ENCODE assay signal across 2 cellular contexts in the genomic region with DNA sequence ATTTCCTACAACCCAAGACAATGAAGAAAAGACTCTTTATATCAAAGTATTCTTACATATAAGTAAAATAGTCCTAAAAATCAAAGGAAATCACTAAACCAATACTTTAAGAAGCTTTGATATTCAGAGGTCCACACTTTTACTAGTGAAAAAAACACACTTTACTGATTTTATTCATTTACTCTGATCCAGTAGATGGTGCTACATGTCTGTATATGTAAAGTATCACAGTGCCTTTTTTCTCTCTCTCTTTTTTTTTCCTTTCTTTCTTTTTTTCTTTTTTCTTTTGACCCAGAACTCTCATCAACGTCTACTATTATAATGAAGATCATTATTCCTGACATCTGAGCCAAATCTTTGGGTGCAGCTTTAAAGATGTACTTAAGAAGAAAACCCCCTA.
TF ChIP-seq lines count a peak whose summit lies in the region.

No MANE protein-coding gene starts in this region.

TF ChIP-seq in GM23338, 12 proteins besides CTCF, POLR2A, EP300 and RAD21:
- TF ChIP-seq, protein P1, sequence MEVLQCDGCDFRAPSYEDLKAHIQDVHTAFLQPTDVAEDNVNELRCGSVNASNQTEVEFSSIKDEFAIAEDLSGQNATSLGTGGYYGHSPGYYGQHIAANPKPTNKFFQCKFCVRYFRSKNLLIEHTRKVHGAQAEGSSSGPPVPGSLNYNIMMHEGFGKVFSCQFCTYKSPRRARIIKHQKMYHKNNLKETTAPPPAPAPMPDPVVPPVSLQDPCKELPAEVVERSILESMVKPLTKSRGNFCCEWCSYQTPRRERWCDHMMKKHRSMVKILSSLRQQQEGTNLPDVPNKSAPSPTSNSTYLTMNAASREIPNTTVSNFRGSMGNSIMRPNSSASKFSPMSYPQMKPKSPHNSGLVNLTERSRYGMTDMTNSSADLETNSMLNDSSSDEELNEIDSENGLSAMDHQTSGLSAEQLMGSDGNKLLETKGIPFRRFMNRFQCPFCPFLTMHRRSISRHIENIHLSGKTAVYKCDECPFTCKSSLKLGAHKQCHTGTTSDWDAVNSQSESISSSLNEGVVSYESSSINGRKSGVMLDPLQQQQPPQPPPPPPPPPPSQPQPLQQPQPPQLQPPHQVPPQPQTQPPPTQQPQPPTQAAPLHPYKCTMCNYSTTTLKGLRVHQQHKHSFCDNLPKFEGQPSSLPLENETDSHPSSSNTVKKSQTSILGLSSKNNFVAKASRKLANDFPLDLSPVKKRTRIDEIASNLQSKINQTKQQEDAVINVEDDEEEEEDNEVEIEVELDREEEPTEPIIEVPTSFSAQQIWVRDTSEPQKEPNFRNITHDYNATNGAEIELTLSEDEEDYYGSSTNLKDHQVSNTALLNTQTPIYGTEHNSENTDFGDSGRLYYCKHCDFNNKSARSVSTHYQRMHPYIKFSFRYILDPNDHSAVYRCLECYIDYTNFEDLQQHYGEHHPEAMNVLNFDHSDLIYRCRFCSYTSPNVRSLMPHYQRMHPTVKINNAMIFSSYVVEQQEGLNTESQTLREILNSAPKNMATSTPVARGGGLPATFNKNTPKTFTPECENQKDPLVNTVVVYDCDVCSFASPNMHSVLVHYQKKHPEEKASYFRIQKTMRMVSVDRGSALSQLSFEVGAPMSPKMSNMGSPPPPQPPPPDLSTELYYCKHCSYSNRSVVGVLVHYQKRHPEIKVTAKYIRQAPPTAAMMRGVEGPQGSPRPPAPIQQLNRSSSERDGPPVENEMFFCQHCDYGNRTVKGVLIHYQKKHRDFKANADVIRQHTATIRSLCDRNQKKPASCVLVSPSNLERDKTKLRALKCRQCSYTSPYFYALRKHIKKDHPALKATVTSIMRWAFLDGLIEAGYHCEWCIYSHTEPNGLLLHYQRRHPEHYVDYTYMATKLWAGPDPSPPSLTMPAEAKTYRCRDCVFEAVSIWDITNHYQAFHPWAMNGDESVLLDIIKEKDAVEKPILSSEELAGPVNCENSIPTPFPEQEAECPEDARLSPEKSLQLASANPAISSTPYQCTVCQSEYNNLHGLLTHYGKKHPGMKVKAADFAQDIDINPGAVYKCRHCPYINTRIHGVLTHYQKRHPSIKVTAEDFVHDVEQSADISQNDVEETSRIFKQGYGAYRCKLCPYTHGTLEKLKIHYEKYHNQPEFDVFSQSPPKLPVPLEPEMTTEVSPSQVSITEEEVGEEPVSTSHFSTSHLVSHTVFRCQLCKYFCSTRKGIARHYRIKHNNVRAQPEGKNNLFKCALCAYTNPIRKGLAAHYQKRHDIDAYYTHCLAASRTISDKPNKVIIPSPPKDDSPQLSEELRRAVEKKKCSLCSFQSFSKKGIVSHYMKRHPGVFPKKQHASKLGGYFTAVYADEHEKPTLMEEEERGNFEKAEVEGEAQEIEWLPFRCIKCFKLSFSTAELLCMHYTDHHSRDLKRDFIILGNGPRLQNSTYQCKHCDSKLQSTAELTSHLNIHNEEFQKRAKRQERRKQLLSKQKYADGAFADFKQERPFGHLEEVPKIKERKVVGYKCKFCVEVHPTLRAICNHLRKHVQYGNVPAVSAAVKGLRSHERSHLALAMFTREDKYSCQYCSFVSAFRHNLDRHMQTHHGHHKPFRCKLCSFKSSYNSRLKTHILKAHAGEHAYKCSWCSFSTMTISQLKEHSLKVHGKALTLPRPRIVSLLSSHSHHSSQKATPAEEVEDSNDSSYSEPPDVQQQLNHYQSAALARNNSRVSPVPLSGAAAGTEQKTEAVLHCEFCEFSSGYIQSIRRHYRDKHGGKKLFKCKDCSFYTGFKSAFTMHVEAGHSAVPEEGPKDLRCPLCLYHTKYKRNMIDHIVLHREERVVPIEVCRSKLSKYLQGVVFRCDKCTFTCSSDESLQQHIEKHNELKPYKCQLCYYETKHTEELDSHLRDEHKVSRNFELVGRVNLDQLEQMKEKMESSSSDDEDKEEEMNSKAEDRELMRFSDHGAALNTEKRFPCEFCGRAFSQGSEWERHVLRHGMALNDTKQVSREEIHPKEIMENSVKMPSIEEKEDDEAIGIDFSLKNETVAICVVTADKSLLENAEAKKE (CRISPR knock-in tag; IDR thresholded peaks at IDR 0.05), result no peak
- TF ChIP-seq, protein P2, sequence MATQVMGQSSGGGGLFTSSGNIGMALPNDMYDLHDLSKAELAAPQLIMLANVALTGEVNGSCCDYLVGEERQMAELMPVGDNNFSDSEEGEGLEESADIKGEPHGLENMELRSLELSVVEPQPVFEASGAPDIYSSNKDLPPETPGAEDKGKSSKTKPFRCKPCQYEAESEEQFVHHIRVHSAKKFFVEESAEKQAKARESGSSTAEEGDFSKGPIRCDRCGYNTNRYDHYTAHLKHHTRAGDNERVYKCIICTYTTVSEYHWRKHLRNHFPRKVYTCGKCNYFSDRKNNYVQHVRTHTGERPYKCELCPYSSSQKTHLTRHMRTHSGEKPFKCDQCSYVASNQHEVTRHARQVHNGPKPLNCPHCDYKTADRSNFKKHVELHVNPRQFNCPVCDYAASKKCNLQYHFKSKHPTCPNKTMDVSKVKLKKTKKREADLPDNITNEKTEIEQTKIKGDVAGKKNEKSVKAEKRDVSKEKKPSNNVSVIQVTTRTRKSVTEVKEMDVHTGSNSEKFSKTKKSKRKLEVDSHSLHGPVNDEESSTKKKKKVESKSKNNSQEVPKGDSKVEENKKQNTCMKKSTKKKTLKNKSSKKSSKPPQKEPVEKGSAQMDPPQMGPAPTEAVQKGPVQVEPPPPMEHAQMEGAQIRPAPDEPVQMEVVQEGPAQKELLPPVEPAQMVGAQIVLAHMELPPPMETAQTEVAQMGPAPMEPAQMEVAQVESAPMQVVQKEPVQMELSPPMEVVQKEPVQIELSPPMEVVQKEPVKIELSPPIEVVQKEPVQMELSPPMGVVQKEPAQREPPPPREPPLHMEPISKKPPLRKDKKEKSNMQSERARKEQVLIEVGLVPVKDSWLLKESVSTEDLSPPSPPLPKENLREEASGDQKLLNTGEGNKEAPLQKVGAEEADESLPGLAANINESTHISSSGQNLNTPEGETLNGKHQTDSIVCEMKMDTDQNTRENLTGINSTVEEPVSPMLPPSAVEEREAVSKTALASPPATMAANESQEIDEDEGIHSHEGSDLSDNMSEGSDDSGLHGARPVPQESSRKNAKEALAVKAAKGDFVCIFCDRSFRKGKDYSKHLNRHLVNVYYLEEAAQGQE (IDR thresholded peaks at IDR 0.05; ENCODE audit: unreplicated experiment), result no peak
- no peak for TF ChIP-seq ZNF114 (CRISPR knock-in tag; IDR thresholded peaks at IDR 0.05)
- no peak for TF ChIP-seq EZH2 (IDR thresholded peaks at IDR 0.05; ENCODE audit: low read depth, unreplicated experiment)
- TF ChIP-seq ZNF331 (CRISPR knock-in tag; IDR thresholded peaks at IDR 0.05; ENCODE audit: low read depth), result no peak
- no peak for TF ChIP-seq POLR2AphosphoS5 (IDR thresholded peaks at IDR 0.05; ENCODE audit: low read depth)
- no peak for TF ChIP-seq JUNB (IDR thresholded peaks at IDR 0.05; ENCODE audit: unreplicated experiment)
- TF ChIP-seq EZH2phosphoT487 (IDR thresholded peaks at IDR 0.05; ENCODE audit: unreplicated experiment), result no peak
- TF ChIP-seq NANOG (IDR thresholded peaks at IDR 0.05; ENCODE audit: borderline replicate concordance), result no peak
- TF ChIP-seq CREB1 (CRISPR knock-in tag; IDR thresholded peaks at IDR 0.05; ENCODE audit: low read depth), result no peak
TF ChIP-seq in GM23338: peak in this region for 0.

TF ChIP-seq in H1, 55 proteins besides CTCF, POLR2A, EP300 and RAD21:
- TF ChIP-seq GABPA (IDR thresholded peaks at IDR 0.05; ENCODE audit: borderline replicate concordance, insufficient read depth, low read length) (no peak), KDM4A (IDR thresholded peaks at IDR 0.05; ENCODE audit: low read depth, low read length, severe bottlenecking) (no peak), SIRT6 (IDR thresholded peaks at IDR 0.05; ENCODE audit: low read length) (no peak), SP4 (IDR thresholded peaks at IDR 0.05; ENCODE audit: low read length) (no peak), RXRA (IDR thresholded peaks at IDR 0.05; ENCODE audit: insufficient read depth, low read depth, low read length) (no peak), CBX8 (IDR thresholded peaks at IDR 0.05; ENCODE audit: borderline replicate concordance, low read depth, low read length) (no peak), SUZ12 (IDR thresholded peaks at IDR 0.05; ENCODE audit: low read length) (no peak)
